ENCODE assay signal across 26 cellular contexts in genomic region chr20:51359947-51360346, GRCh38.
A peak's percentile ranks its signal among the peaks of the same experiment; 100 is the strongest.
DNase-seq lines count a peak whose midpoint lies in the region; ATAC-seq and TF ChIP-seq lines count a peak whose summit lies in the region.
"Had no signal": no experiment of that assay in that cellular context is flagged by ENCODE, and none has a peak within 500 bp of the region (broad histone marks: within the 10 kb centered on the region; RNA-seq: fewer than 3 reads in every experiment).

No MANE protein-coding gene starts in this region.

- CTCF ChIA-PET in HCT116 (lab: Charles Lee), result interaction anchor here (1.0 kb wide), 1 partner anchor 372 kb away, joined by 3 read pairs; no protein-coding TSS in a partner anchor
- CTCF ChIA-PET in activated naive CD4-positive, alpha-beta T cell treated with anti-CD3 and anti-CD28 coated beads for 36 hours (lab: Charles Lee), result interaction anchor here (0.6 to 0.7 kb wide), 2 partner anchors 40 to 364 kb away, joined by 3 to 4 read pairs; no protein-coding TSS in a partner anchor
- CTCF ChIA-PET in activated CD4-positive, alpha-beta memory T cell treated with anti-CD3 and anti-CD28 coated beads for 36 hours (lab: Charles Lee), result interaction anchor here (0.7 to 0.9 kb wide), 2 partner anchors 260 to 372 kb away, joined by 3 read pairs; no protein-coding TSS in a partner anchor

- intact Hi-C loops in HCT116 (cut with micrococcal nuclease), result no loop called here
- intact Hi-C loops in activated naive CD4-positive, alpha-beta T cell treated with anti-CD3 and anti-CD28 coated beads for 36 hours (cut with micrococcal nuclease), result no loop called here
- intact Hi-C loops in activated CD4-positive, alpha-beta memory T cell treated with anti-CD3 and anti-CD28 coated beads for 36 hours (cut with micrococcal nuclease), result no loop called here

- no peaks in the 10 kb centered on the region for H3K4me1 Mint-ChIP-seq in activated naive CD4-positive, alpha-beta T cell treated with anti-CD3 and anti-CD28 coated beads for 36 hours (ENCODE audit: low read depth)
- peaks cover 6% of the 10 kb centered on the region for H3K4me1 Mint-ChIP-seq in activated CD4-positive, alpha-beta memory T cell treated with anti-CD3 and anti-CD28 coated beads for 36 hours (ENCODE audit: low read depth)
- H3K4me1 Mint-ChIP-seq: activated naive CD8-positive, alpha-beta T cell treated with anti-CD3 and anti-CD28 coated beads, Interleukin-2, amount 50 U/mL, for 24 hours had no signal

- 0 out of 2 replicates have a peak overlapping the region, but pooled peaks have one; percentile 14 for H3K9ac ChIP-seq in HCT116 (ENCODE audit: low read length)
- peak overlapping the region; percentile 53 for H3K9ac ChIP-seq in fibroblast of lung (ENCODE audit: insufficient read depth, low read length)
- peak overlapping the region; percentile 85 for H3K9ac ChIP-seq in skeletal muscle satellite cell (ENCODE audit: low read depth, low read length)
- H3K9ac ChIP-seq: parathyroid adenoma had no signal

- no peak overlapping the region for H3K4me3 ChIP-seq in HCT116 (replicated peaks in 1 of 2; ENCODE audit: low read depth in 1 of 2, low read length in 2 of 2)
- H3K4me3 ChIP-seq in SJSA1, result no peak overlapping the region
- H3K4me3 ChIP-seq in fibroblast of lung (replicated peaks in 1 of 4; ENCODE audit: control extremely low read depth in 1 of 4, insufficient read depth in 1 of 4, low read depth in 3 of 4, low read length in 4 of 4), result no peak overlapping the region
- H3K4me3 ChIP-seq in skeletal muscle satellite cell (ENCODE audit: low read length), result no peak overlapping the region
- H3K4me3 ChIP-seq: right atrium auricular region, transverse colon had no signal

- no TSS peak for BruUV-seq in HCT116 (replicated peaks; lab: Mats Ljungman, UMichigan)

- no peak overlapping the region for H3K4me3 Mint-ChIP-seq in activated naive CD4-positive, alpha-beta T cell treated with anti-CD3 and anti-CD28 coated beads for 36 hours
- no peak overlapping the region for H3K4me3 Mint-ChIP-seq in activated CD4-positive, alpha-beta memory T cell treated with anti-CD3 and anti-CD28 coated beads for 36 hours
- H3K4me3 Mint-ChIP-seq: activated naive CD8-positive, alpha-beta T cell treated with anti-CD3 and anti-CD28 coated beads, Interleukin-2, amount 50 U/mL, for 24 hours; activated T-cell treated with anti-CD3 and anti-CD28 coated beads, Interleukin-2, amount 50 U/mL, for 72 hours; IgD-negative memory B cell had no signal

- H4K20me1 ChIP-seq in HCT116 (ENCODE audit: insufficient read depth), result no peaks in the 10 kb centered on the region
- no peaks in the 10 kb centered on the region for H4K20me1 ChIP-seq in fibroblast of lung (ENCODE audit: control insufficient read depth, extremely low read depth, insufficient read depth, low read length)

- H3K79me2 ChIP-seq in HCT116 (ENCODE audit: insufficient read depth, low read length) (no peaks in the 10 kb centered on the region), fibroblast of lung (ENCODE audit: control insufficient read depth, insufficient read depth, low read length) (no peaks in the 10 kb centered on the region)
- H3K79me2 ChIP-seq: parathyroid adenoma had no signal

- no peak for DNase-seq in HCT116 (ENCODE audit: low read depth, low spot score)
- no peak for DNase-seq in SJSA1 (ENCODE audit: low read depth in 1 of 2, low spot score in 2 of 2)
- DNase-seq in fibroblast of lung (ENCODE audit: low read depth in 2 of 2), result peak in 1 of 2 donors; percentile 34
- no peak for DNase-seq in stimulated activated CD4-positive, alpha-beta T cell treated with anti-CD3 and anti-CD28 coated beads, Interleukin-12 subunit alpha, Interleukin-12 subunit beta, amount 100 ng/mL, for 4 hours
- DNase-seq in NCI-H526 (lab: John Stamatoyannopoulos, UW), result no peak
- no peak for DNase-seq in activated naive CD4-positive, alpha-beta T cell treated with anti-CD3 and anti-CD28 coated beads for 36 hours
- DNase-seq in activated CD4-positive, alpha-beta memory T cell treated with anti-CD3 and anti-CD28 coated beads for 36 hours, result no peak
- DNase-seq: activated CD4-positive, alpha-beta T cell treated with anti-CD3 and anti-CD28 coated beads, Interleukin-2, amount 50 U/mL, for 48 hours; activated CD4-positive, CD25-positive, alpha-beta regulatory T cell treated with anti-CD3 and anti-CD28 coated beads, Interleukin-2, amount 50 U/mL, for 72 hours; activated naive CD8-positive, alpha-beta T cell treated with anti-CD3 and anti-CD28 coated beads, Interleukin-2, amount 50 U/mL, for 24 hours; activated T-cell treated with anti-CD3 and anti-CD28 coated beads, Interleukin-2, amount 50 U/mL, for 72 hours; COR-L47; GDM1; hippocampal formation; left cardiac atrium; NCI-H146; NCI-H2107; NCI-H774; stimulated activated CD4-positive, alpha-beta T cell treated with anti-CD3 and anti-CD28 coated beads, Interleukin-4, amount 100 ng/mL, for 24 hours; T-helper 2 cell; transverse colon had no signal

- H3K27ac Mint-ChIP-seq in activated naive CD4-positive, alpha-beta T cell treated with anti-CD3 and anti-CD28 coated beads for 36 hours, result no peak overlapping the region
- no peak overlapping the region for H3K27ac Mint-ChIP-seq in activated CD4-positive, alpha-beta memory T cell treated with anti-CD3 and anti-CD28 coated beads for 36 hours
- H3K27ac Mint-ChIP-seq: activated naive CD8-positive, alpha-beta T cell treated with anti-CD3 and anti-CD28 coated beads, Interleukin-2, amount 50 U/mL, for 24 hours; activated T-cell treated with anti-CD3 and anti-CD28 coated beads, Interleukin-2, amount 50 U/mL, for 72 hours; IgD-negative memory B cell had no signal

- H3K36me3 ChIP-seq in HCT116 (ENCODE audit: control insufficient read depth in 1 of 2, insufficient read depth in 2 of 2, low read length in 2 of 2) (no peaks in the 10 kb centered on the region), SJSA1 (no peaks in the 10 kb centered on the region), fibroblast of lung (ENCODE audit: control insufficient read depth, insufficient read depth, low read length) (no peaks in the 10 kb centered on the region), skeletal muscle satellite cell (ENCODE audit: insufficient read depth, low read length) (no peaks in the 10 kb centered on the region)
- H3K36me3 ChIP-seq: right atrium auricular region, transverse colon had no signal

- H3K9me3 ChIP-seq in HCT116 (ENCODE audit: control insufficient read depth in 1 of 2, insufficient read depth in 1 of 2, low read depth in 1 of 2, low read length in 2 of 2), result no peaks in the 10 kb centered on the region
- H3K9me3 ChIP-seq in SJSA1 (replicated peaks), result 0 out of 2 replicates have a peak, but pooled peaks cover 3% of the 10 kb centered on the region
- H3K9me3 ChIP-seq in fibroblast of lung (ENCODE audit: control insufficient read depth, insufficient read depth, low read depth, low read length), result no peaks in the 10 kb centered on the region
- H3K9me3 ChIP-seq in skeletal muscle satellite cell (replicated peaks; ENCODE audit: low read length), result peaks cover 8% of the 10 kb centered on the region
- H3K9me3 ChIP-seq: transverse colon had no signal

- H3K27me3 Mint-ChIP-seq in activated naive CD4-positive, alpha-beta T cell treated with anti-CD3 and anti-CD28 coated beads for 36 hours (ENCODE audit: low read depth), result no peaks in the 10 kb centered on the region
- H3K27me3 Mint-ChIP-seq in activated CD4-positive, alpha-beta memory T cell treated with anti-CD3 and anti-CD28 coated beads for 36 hours, result no peaks in the 10 kb centered on the region

- H3K4me2 ChIP-seq in HCT116 (ENCODE audit: low read length), result peak overlapping the region; percentile 57
- peak overlapping the region; percentile 54 for H3K4me2 ChIP-seq in fibroblast of lung (ENCODE audit: extremely low read depth, insufficient read depth, low read length)
- peak overlapping the region; percentile 46 for H3K4me2 ChIP-seq in skeletal muscle satellite cell (ENCODE audit: low read length)

- H3K36me3 Mint-ChIP-seq in activated naive CD4-positive, alpha-beta T cell treated with anti-CD3 and anti-CD28 coated beads for 36 hours (ENCODE audit: low read depth), result no peaks in the 10 kb centered on the region
- peaks cover 2% of the 10 kb centered on the region for H3K36me3 Mint-ChIP-seq in activated CD4-positive, alpha-beta memory T cell treated with anti-CD3 and anti-CD28 coated beads for 36 hours
- H3K36me3 Mint-ChIP-seq: IgD-negative memory B cell had no signal

- H3K27me3 ChIP-seq in HCT116 (ENCODE audit: insufficient read depth, low read length) (no peaks in the 10 kb centered on the region), SJSA1 (replicated peaks) (no peaks in the 10 kb centered on the region), fibroblast of lung (ENCODE audit: control insufficient read depth, insufficient read depth, low read length) (no peaks in the 10 kb centered on the region), skeletal muscle satellite cell (ENCODE audit: control insufficient read depth, insufficient read depth, low read length) (no peaks in the 10 kb centered on the region)
- H3K27me3 ChIP-seq: right atrium auricular region, transverse colon had no signal

- TF ChIP-seq RAD21 in HCT116 (IDR thresholded peaks at IDR 0.05; ENCODE audit: low read depth), result no peak

- POLR2A ChIA-PET in HCT116 (lab: Charles Lee), result no interaction called here
- POLR2A ChIA-PET in activated CD4-positive, alpha-beta memory T cell treated with anti-CD3 and anti-CD28 coated beads for 36 hours (lab: Charles Lee), result no interaction called here

- TF ChIP-seq CTCF in HCT116 (IDR thresholded peaks at IDR 0.05 in 2 of 3, conservative IDR thresholded peaks at IDR 0.05 in 1 of 3; ENCODE audit: borderline replicate concordance in 1 of 3, insufficient read depth in 1 of 3, low read depth in 2 of 3, low read length in 2 of 3) (no peak), fibroblast of lung (conservative IDR thresholded peaks at IDR 0.05 in 1 of 2, IDR thresholded peaks at IDR 0.05 in 1 of 2; ENCODE audit: low read depth in 1 of 2, low read length in 2 of 2) (no peak)

- H3K9me3 Mint-ChIP-seq in activated naive CD4-positive, alpha-beta T cell treated with anti-CD3 and anti-CD28 coated beads for 36 hours, result peaks cover 2% of the 10 kb centered on the region
- H3K9me3 Mint-ChIP-seq in activated CD4-positive, alpha-beta memory T cell treated with anti-CD3 and anti-CD28 coated beads for 36 hours, result peaks cover 10% of the 10 kb centered on the region

- H3K9me2 ChIP-seq in HCT116 (ENCODE audit: insufficient read depth), result no peaks in the 10 kb centered on the region

- H2AFZ ChIP-seq in HCT116 (ENCODE audit: low read depth, low read length, poor library complexity, severe bottlenecking) (no peak overlapping the region), fibroblast of lung (ENCODE audit: low read length) (no peak overlapping the region)
- H2AFZ ChIP-seq: parathyroid adenoma had no signal

- H3K4me1 ChIP-seq in HCT116 (ENCODE audit: control insufficient read depth in 1 of 2, insufficient read depth in 2 of 2, low read length in 2 of 2), result peaks cover 3 to 25% of the 10 kb centered on the region in 2 experiments; a peak in 3 of 4 replicates
- peaks cover 43% of the 10 kb centered on the region for H3K4me1 ChIP-seq in SJSA1 (replicated peaks)
- peaks cover 6% of the 10 kb centered on the region for H3K4me1 ChIP-seq in fibroblast of lung (ENCODE audit: control insufficient read depth, extremely low read depth, insufficient read depth, low read length)
- H3K4me1 ChIP-seq in skeletal muscle satellite cell (ENCODE audit: control insufficient read depth, insufficient read depth, low read length), result peaks cover 33% of the 10 kb centered on the region
- H3K4me1 ChIP-seq: parathyroid adenoma, right atrium auricular region, transverse colon had no signal

- ATAC-seq in HCT116, result no peak; the same call in 1 of the 2 replicates
- ATAC-seq: activated naive CD8-positive, alpha-beta T cell treated with anti-CD3 and anti-CD28 coated beads, Interleukin-2, amount 50 U/mL, for 24 hours; activated T-cell treated with anti-CD3 and anti-CD28 coated beads, Interleukin-2, amount 50 U/mL, for 72 hours had no signal

- no peak overlapping the region for H3K27ac ChIP-seq in HCT116 (ENCODE audit: low read depth, low read length)
- peak overlapping the region; percentile 53 for H3K27ac ChIP-seq in SJSA1
- peak overlapping the region; percentile 75 for H3K27ac ChIP-seq in fibroblast of lung (ENCODE audit: insufficient read depth, low read length)
- H3K27ac ChIP-seq: C4-2B, parathyroid adenoma, right atrium auricular region, transverse colon had no signal

- no peak for TF ChIP-seq POLR2A in HCT116 (IDR thresholded peaks at IDR 0.05; ENCODE audit: borderline replicate concordance, extremely low read depth, insufficient read depth, insufficient read length)

- RAD21 ChIA-PET in HCT116 (lab: Charles Lee; ENCODE audit: low non-redundant PET in 1 of 2, low total read pairs in 2 of 2, uncharacterized antibody in 2 of 2, unreplicated experiment in 2 of 2), result no interaction called here

Comparison
In these comparisons a context has a peak if more than half of its experiments do, and no peak if none do; other contexts are left out.
1. H3K9ac ChIP-seq: peak in every context shown above with its lines; median percentile 85 in skeletal muscle satellite cell; 53 in fibroblast of lung; 14 in HCT116.